In genomic region chr22:39452740-39453040, GRCh38 we compare ENCODE assay signal across 1 cellular context.
TF ChIP-seq lines count a peak whose summit lies in the region.

No MANE protein-coding gene starts in this region.

TF ChIP-seq in HEK293, 187 proteins besides CTCF, POLR2A, EP300 and RAD21:
- TF ChIP-seq ZNF777 (tag by site-specific recombination; IDR thresholded peaks at IDR 0.05; ENCODE audit: borderline replicate concordance): no peak
- TF ChIP-seq ZNF266 (tag by site-specific recombination; IDR thresholded peaks at IDR 0.05; ENCODE audit: low read depth): no peak
- TF ChIP-seq ZBTB8A (tag by site-specific recombination; IDR thresholded peaks at IDR 0.05): peak; percentile 7; the same call in 1 of the 2 replicates
